In the genomic region with DNA sequence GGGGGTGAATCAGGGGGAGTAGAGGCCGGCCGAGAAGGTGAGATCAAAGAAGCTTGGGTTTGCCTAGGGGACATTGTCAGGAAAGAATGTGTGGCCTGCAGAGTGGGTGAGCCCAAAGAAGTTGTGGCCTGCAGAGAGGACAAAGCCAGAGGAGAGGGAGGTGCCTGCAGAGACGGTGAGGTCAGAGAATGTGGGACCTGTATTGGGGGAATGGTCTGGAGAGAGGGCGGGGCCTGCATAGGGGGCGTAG, we compare ENCODE assay signal across 11 cellular contexts. TPM values are rescaled to one million over a fixed set of nuclear protein-coding genes. Genes with fewer than 3 reads are reported as not detected.
A peak's percentile ranks its signal among the peaks of the same experiment; 100 is the strongest.
DNase-seq lines count a peak whose midpoint lies in the region; ATAC-seq and TF ChIP-seq lines count a peak whose summit lies in the region.
"Had no signal": no experiment of that assay in that cellular context is flagged by ENCODE, and none has a peak within 500 bp of the region (broad histone marks: within the 10 kb centered on the region; RNA-seq: fewer than 3 reads in every experiment).

No MANE protein-coding gene starts in this region.

- peak overlapping the region; percentile 6 for H3K4me3 Mint-ChIP-seq in activated CD4-positive, alpha-beta T cell treated with anti-CD3 and anti-CD28 coated beads for 36 hours

- H2AFZ ChIP-seq in smooth muscle cell (ENCODE audit: low read depth) = no peak overlapping the region

- H3K4me1 Mint-ChIP-seq in activated CD4-positive, alpha-beta T cell treated with anti-CD3 and anti-CD28 coated beads for 36 hours = peaks cover 39% of the 10 kb centered on the region

- intact Hi-C loops in activated CD4-positive, alpha-beta T cell treated with anti-CD3 and anti-CD28 coated beads for 36 hours (cut with DNase I, micrococcal nuclease) = loop anchor here in 1 of 2 experiments (2.0 to 5.0 kb wide), 3 partner anchors 364 to 1134 kb away; a partner anchor contains a TSS

- TF ChIP-seq CTCF in RWPE2 (IDR thresholded peaks at IDR 0.05; ENCODE audit: poor library complexity, severe bottlenecking) (no peak), smooth muscle cell (IDR thresholded peaks at IDR 0.05; ENCODE audit: borderline replicate concordance, insufficient read depth, poor library complexity, severe bottlenecking) (no peak)

- H3K9me3 Mint-ChIP-seq in activated CD4-positive, alpha-beta T cell treated with anti-CD3 and anti-CD28 coated beads for 36 hours (ENCODE audit: low read depth) = no peaks in the 10 kb centered on the region
- H3K9me3 Mint-ChIP-seq: stimulated activated naive CD8-positive, alpha-beta T cell treated with anti-CD3 and anti-CD28 coated beads, Interleukin-15, Interleukin-2, amounts not matched to agents 100 ng/mL and 50 ng/mL, for 24 hours had no signal

- no peaks in the 10 kb centered on the region for H3K79me2 ChIP-seq in smooth muscle cell (ENCODE audit: low read depth)

- WGBS in smooth muscle cell (ENCODE audit: low lambda C conversion rate) = 48% methylated on average over 3 of the region's 5 CpGs

- H3K4me3 ChIP-seq in RWPE2 (ENCODE audit: severe bottlenecking) (no peak overlapping the region), smooth muscle cell (peak overlapping the region; percentile 43)

- POLR2A ChIA-PET in activated CD4-positive, alpha-beta T cell treated with anti-CD3 and anti-CD28 coated beads for 36 hours (lab: Charles Lee) = no interaction called here

- peaks cover 3% of the 10 kb centered on the region for H3F3A ChIP-seq in smooth muscle cell (ENCODE audit: low read depth)

- H3K27me3 Mint-ChIP-seq in activated CD4-positive, alpha-beta T cell treated with anti-CD3 and anti-CD28 coated beads for 36 hours = peaks cover 24% of the 10 kb centered on the region

- H3K36me3 ChIP-seq in RWPE2 (ENCODE audit: low read depth) (no peaks in the 10 kb centered on the region), smooth muscle cell (ENCODE audit: low read depth) (no peaks in the 10 kb centered on the region)

- H3K9me3 ChIP-seq in RWPE2 (ENCODE audit: severe bottlenecking) = no peaks in the 10 kb centered on the region
- no peaks in the 10 kb centered on the region for H3K9me3 ChIP-seq in smooth muscle cell (replicated peaks; ENCODE audit: low read depth)

- no peaks in the 10 kb centered on the region for H3K36me3 Mint-ChIP-seq in activated CD4-positive, alpha-beta T cell treated with anti-CD3 and anti-CD28 coated beads for 36 hours (ENCODE audit: low read depth)

- H3K9ac ChIP-seq in smooth muscle cell (ENCODE audit: low read depth) = no peak overlapping the region

- no peak for ATAC-seq in activated CD4-positive, alpha-beta T cell treated with anti-CD3 and anti-CD28 coated beads for 36 hours
- ATAC-seq in RWPE2 (ENCODE audit: low read depth) = peak; percentile 43
- ATAC-seq in HG03439 (IDR thresholded peaks at IDR 0.05; ENCODE audit: unreplicated experiment) = no peak

- no peaks in the 10 kb centered on the region for H4K20me1 ChIP-seq in smooth muscle cell (ENCODE audit: low read depth)

- CTCF ChIA-PET in activated CD4-positive, alpha-beta T cell treated with anti-CD3 and anti-CD28 coated beads for 36 hours (lab: Charles Lee) = interaction anchor here (1.9 kb wide), 1 partner anchor 49 kb away, joined by 4 read pairs; a partner anchor contains a TSS

- no peak overlapping the region for H3K27ac Mint-ChIP-seq in activated CD4-positive, alpha-beta T cell treated with anti-CD3 and anti-CD28 coated beads for 36 hours

- peak overlapping the region; percentile 84 for H3K4me2 ChIP-seq in smooth muscle cell

- H3K27me3 ChIP-seq in RWPE2 (ENCODE audit: insufficient read depth, poor library complexity, severe bottlenecking) (peaks cover 6% of the 10 kb centered on the region), smooth muscle cell (ENCODE audit: low read depth) (peaks cover 63% of the 10 kb centered on the region)

- H3K4me1 ChIP-seq in RWPE2 (ENCODE audit: insufficient read depth, poor library complexity, severe bottlenecking) = peaks cover 3% of the 10 kb centered on the region
- H3K4me1 ChIP-seq in smooth muscle cell (ENCODE audit: low read depth) = peaks cover 4% of the 10 kb centered on the region

- peak overlapping the region; percentile 58 for H3K27ac ChIP-seq in RWPE2 (ENCODE audit: poor library complexity, severe bottlenecking)
- H3K27ac ChIP-seq in epithelial cell of prostate = peak overlapping the region; percentile 66
- H3K27ac ChIP-seq in smooth muscle cell (ENCODE audit: low read depth) = no peak overlapping the region

- DNase-seq in activated CD4-positive, alpha-beta T cell treated with anti-CD3 and anti-CD28 coated beads for 36 hours = peak; percentile 76
- no peak for DNase-seq in activated CD4-positive, alpha-beta T cell treated with anti-CD3 and anti-CD28 coated beads, Interleukin-2, amount 50 U/mL, for 48 hours
- DNase-seq in RWPE2 (ENCODE audit: low spot score) (no peak), epithelial cell of prostate (ENCODE audit: low read depth, low spot score) (no peak), smooth muscle cell (lab: John Stamatoyannopoulos, UW; ENCODE audit: unreplicated experiment) (no peak), GM03348 (ENCODE audit: low spot score) (no peak), SHP77 treated with DMSO at 0.1 percent for 48 hours (lab: John Stamatoyannopoulos, UW) (no peak)

RNA-seq across cellular contexts. Expression of a gene that starts 3.0 kb away (rescaled TPM):
- under 1 TPM; 0.09 to 0.14 TPM for total RNA-seq in activated CD4-positive, alpha-beta T cell treated with anti-CD3 and anti-CD28 coated beads for 36 hours
- total RNA-seq in smooth muscle cell = 0.13 TPM in 1 of 2 replicates, not detected in the other
- 0.57 and 2.5 TPM in 2 replicates for polyA plus RNA-seq in smooth muscle cell
- total RNA-seq: fibroblast of villous mesenchyme had no signal
- polyA plus RNA-seq: AG04450 had no signal

RNA-seq across cellular contexts. Expression of a gene that starts 17.1 kb away (rescaled TPM):
- not detected for total RNA-seq in activated CD4-positive, alpha-beta T cell treated with anti-CD3 and anti-CD28 coated beads for 36 hours
- 7.6 and 7.8 TPM in 2 replicates for total RNA-seq in smooth muscle cell
- 6.3 and 7.4 TPM in 2 replicates for polyA plus RNA-seq in smooth muscle cell

RNA-seq across cellular contexts. Expression of a gene that starts 32.5 kb away (rescaled TPM):
- total RNA-seq in activated CD4-positive, alpha-beta T cell treated with anti-CD3 and anti-CD28 coated beads for 36 hours = 10 to 100 TPM; 32.2 to 33.7 TPM
- 6.7 and 8.2 TPM in 2 replicates for total RNA-seq in smooth muscle cell
- polyA plus RNA-seq in smooth muscle cell = 9.2 and 13.1 TPM in 2 replicates

RNA-seq across cellular contexts. Expression of a gene that starts 41.2 kb away (rescaled TPM):
- total RNA-seq in activated CD4-positive, alpha-beta T cell treated with anti-CD3 and anti-CD28 coated beads for 36 hours = 1 to 10 TPM; 4.8 to 5.9 TPM
- 8.8 and 10.9 TPM in 2 replicates for total RNA-seq in smooth muscle cell
- polyA plus RNA-seq in smooth muscle cell = 15.9 and 21.2 TPM in 2 replicates

RNA-seq across cellular contexts. Expression of a gene that starts 43.4 kb away (rescaled TPM):
- 1 to 10 TPM; 2.6 to 3.2 TPM for total RNA-seq in activated CD4-positive, alpha-beta T cell treated with anti-CD3 and anti-CD28 coated beads for 36 hours
- 18.7 and 20.7 TPM in 2 replicates for total RNA-seq in smooth muscle cell
- 44.0 and 46.6 TPM in 2 replicates for polyA plus RNA-seq in smooth muscle cell
- polyA plus RNA-seq: AG04450 had no signal
